Comparison of ENCODE assay signal across 8 cellular contexts in the genomic region with DNA sequence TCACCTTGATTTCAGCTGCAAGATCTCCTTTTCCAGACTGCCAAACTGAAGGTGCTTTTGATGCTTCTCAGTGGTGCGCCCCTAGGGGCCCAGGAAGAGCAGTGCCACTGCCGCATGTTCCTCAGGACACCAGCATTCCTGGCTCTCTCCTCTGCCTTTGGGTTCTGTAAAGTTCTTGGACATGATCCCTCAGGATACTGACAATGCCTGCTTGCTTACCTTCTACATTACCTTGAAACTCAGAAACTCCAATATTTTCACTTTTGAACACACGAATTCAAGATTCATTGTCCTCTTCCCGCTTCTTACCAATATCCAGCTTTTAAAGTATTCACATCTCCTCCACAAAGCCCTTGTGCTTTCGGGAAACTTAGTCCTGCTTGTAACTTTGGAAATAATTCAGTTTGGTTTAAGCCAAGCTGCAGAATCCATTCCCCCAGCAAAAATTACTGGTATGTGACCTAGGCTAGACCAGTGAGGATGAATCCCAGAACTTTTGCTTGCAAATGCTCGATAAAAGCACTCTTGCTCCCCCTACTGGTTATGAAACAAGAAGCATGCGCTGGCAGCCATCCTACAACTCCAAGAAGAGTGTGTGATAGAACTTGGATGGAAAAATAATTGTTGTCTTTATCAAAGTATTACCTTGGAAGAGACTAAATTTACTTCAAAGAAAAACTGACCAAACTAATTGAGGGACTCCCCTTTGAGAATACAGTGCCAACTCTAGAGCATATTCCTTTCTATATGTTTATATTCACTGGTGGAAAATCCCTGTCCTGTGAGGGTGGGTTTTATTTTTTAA. TPM values are rescaled to one million over a fixed set of nuclear protein-coding genes. Genes with fewer than 3 reads are reported as not detected.
DNase-seq lines count a peak whose midpoint lies in the region; ATAC-seq and TF ChIP-seq lines count a peak whose summit lies in the region.

No MANE protein-coding gene starts in this region.

- no peaks in the 10 kb centered on the region for H3K27me3 ChIP-seq in Caco-2 (replicated peaks; ENCODE audit: control insufficient read depth, insufficient read depth, low read length)

- intact Hi-C loops in Caco-2 (cut with micrococcal nuclease; ENCODE audit: unreplicated experiment) = loop anchor here (1.0 to 10.0 kb wide), 2 partner anchors 376 to 1180 kb away; no protein-coding TSS in a partner anchor

- no peaks in the 10 kb centered on the region for H3K9me3 ChIP-seq in Caco-2

- peak; percentile 56 to 86 for TF ChIP-seq CTCF in Caco-2 (IDR thresholded peaks at IDR 0.05; ENCODE audit: insufficient read depth in 1 of 2, low read depth in 1 of 2, low read length in 1 of 2, severe bottlenecking in 1 of 2, unreplicated experiment in 1 of 2)

- no peaks in the 10 kb centered on the region for H3K4me1 Mint-ChIP-seq in Caco-2 (ENCODE audit: low read depth, unreplicated experiment)
- peaks cover 29% of the 10 kb centered on the region for H3K4me1 Mint-ChIP-seq in activated CD4-positive, alpha-beta memory T cell treated with anti-CD3 and anti-CD28 coated beads, Interleukin-2, amount 10 ng/mL, durations not matched to agents 7 days and 5 days

- POLR2A ChIA-PET in Caco-2 (lab: Charles Lee) = no interaction called here
- POLR2A ChIA-PET in activated CD4-positive, alpha-beta memory T cell treated with anti-CD3 and anti-CD28 coated beads, Interleukin-2, amount 10 ng/mL, durations not matched to agents 7 days and 5 days (lab: Charles Lee) = interaction anchor here (1.3 kb wide), 1 partner anchor 44 kb away, joined by 3 read pairs; no protein-coding TSS in a partner anchor

- no peak overlapping the region for H3K4me3 Mint-ChIP-seq in Caco-2 (ENCODE audit: unreplicated experiment)
- H3K4me3 Mint-ChIP-seq in activated CD4-positive, alpha-beta memory T cell treated with anti-CD3 and anti-CD28 coated beads, Interleukin-2, amount 10 ng/mL, durations not matched to agents 7 days and 5 days = no peak overlapping the region

- H3K36me3 Mint-ChIP-seq in Caco-2 (ENCODE audit: insufficient read depth, unreplicated experiment) = no peaks in the 10 kb centered on the region
- H3K36me3 Mint-ChIP-seq in activated CD4-positive, alpha-beta memory T cell treated with anti-CD3 and anti-CD28 coated beads, Interleukin-2, amount 10 ng/mL, durations not matched to agents 7 days and 5 days (ENCODE audit: low read depth) = peaks cover 35% of the 10 kb centered on the region

- no peak overlapping the region for H3K27ac ChIP-seq in epithelial cell of prostate

- ATAC-seq in GM19328 (IDR thresholded peaks at IDR 0.05; ENCODE audit: unreplicated experiment) (peak; percentile 37), HG03432 (IDR thresholded peaks at IDR 0.05; ENCODE audit: unreplicated experiment) (peak; percentile 44)

- peaks cover 9% of the 10 kb centered on the region for H3K27me3 Mint-ChIP-seq in Caco-2 (ENCODE audit: insufficient read depth, unreplicated experiment)
- H3K27me3 Mint-ChIP-seq in activated CD4-positive, alpha-beta memory T cell treated with anti-CD3 and anti-CD28 coated beads, Interleukin-2, amount 10 ng/mL, durations not matched to agents 7 days and 5 days = no peaks in the 10 kb centered on the region

- no peaks in the 10 kb centered on the region for H3K9me3 Mint-ChIP-seq in Caco-2 (ENCODE audit: unreplicated experiment)
- H3K9me3 Mint-ChIP-seq in activated CD4-positive, alpha-beta memory T cell treated with anti-CD3 and anti-CD28 coated beads, Interleukin-2, amount 10 ng/mL, durations not matched to agents 7 days and 5 days = no peaks in the 10 kb centered on the region

- no TSS peak for BruUV-seq in Caco-2 (replicated peaks; lab: Mats Ljungman, UMichigan)

- DNase-seq in Caco-2 (peak; percentile 60 to 71), NCI-H510A (lab: John Stamatoyannopoulos, UW) (peak; percentile 5), epithelial cell of prostate (ENCODE audit: low read depth, low spot score) (peak; percentile 29), mucosa of gallbladder (ENCODE audit: low spot score) (peak; percentile 67), superior temporal gyrus (ENCODE audit: extremely low spot score) (peak; percentile 94)
- DNase-seq in activated CD4-positive, alpha-beta memory T cell treated with anti-CD3 and anti-CD28 coated beads, Interleukin-2, amount 10 ng/mL, durations not matched to agents 7 days and 5 days = peak; percentile 39

- H3K27ac Mint-ChIP-seq in Caco-2 (ENCODE audit: unreplicated experiment) = no peak overlapping the region
- peak overlapping the region; percentile 74 for H3K27ac Mint-ChIP-seq in activated CD4-positive, alpha-beta memory T cell treated with anti-CD3 and anti-CD28 coated beads, Interleukin-2, amount 10 ng/mL, durations not matched to agents 7 days and 5 days

- H3K36me3 ChIP-seq in Caco-2 (ENCODE audit: control insufficient read depth, insufficient read depth, low read length) = no peaks in the 10 kb centered on the region

- H3K4me1 ChIP-seq in Caco-2 = no peaks in the 10 kb centered on the region

- no peak overlapping the region for H3K4me3 ChIP-seq in Caco-2 (ENCODE audit: low read depth, low read length)

- CTCF ChIA-PET in Caco-2 (lab: Charles Lee) = interaction anchor here (0.9 to 1.9 kb wide), 4 partner anchors 11 to 773 kb away, joined by 3 to 6 read pairs (median 4); a partner anchor contains a TSS
- CTCF ChIA-PET in activated CD4-positive, alpha-beta memory T cell treated with anti-CD3 and anti-CD28 coated beads, Interleukin-2, amount 10 ng/mL, durations not matched to agents 7 days and 5 days (lab: Charles Lee) = interaction anchor here (0.7 to 2.6 kb wide), 12 partner anchors 9 to 724 kb away, joined by 3 to 10 read pairs (median 4); no protein-coding TSS in a partner anchor

RNA-seq across cellular contexts. Expression of a gene that starts 16.5 kb away (rescaled TPM):
- total RNA-seq in Caco-2 (2022) (not detected in 2 replicates), mucosa of gallbladder (not detected)
- under 1 TPM; 0.25 to 0.35 TPM for total RNA-seq in activated CD4-positive, alpha-beta memory T cell treated with anti-CD3 and anti-CD28 coated beads, Interleukin-2, amount 10 ng/mL, durations not matched to agents 7 days and 5 days

RNA-seq across cellular contexts. Expression of a gene that starts 51.2 kb away (rescaled TPM):
- total RNA-seq in Caco-2 (2022) (1.8 and 2.1 TPM in 2 replicates), mucosa of gallbladder (11.8 TPM)
- total RNA-seq in activated CD4-positive, alpha-beta memory T cell treated with anti-CD3 and anti-CD28 coated beads, Interleukin-2, amount 10 ng/mL, durations not matched to agents 7 days and 5 days = 100 to 1,000 TPM; 137 to 138 TPM

RNA-seq across cellular contexts. Expression of a gene that starts 54.4 kb away (rescaled TPM):
- 37.5 and 40.6 TPM in 2 replicates for total RNA-seq in Caco-2 (2022)
- 10 to 100 TPM; 53.5 to 55.2 TPM for total RNA-seq in activated CD4-positive, alpha-beta memory T cell treated with anti-CD3 and anti-CD28 coated beads, Interleukin-2, amount 10 ng/mL, durations not matched to agents 7 days and 5 days
- total RNA-seq in mucosa of gallbladder = 46.9 TPM

Comparison
In these comparisons a context has a peak if more than half of its experiments do, and no peak if none do; other contexts are left out.
1. DNase-seq: peak in every context shown above with its lines; median percentile 94 in superior temporal gyrus; 67 in mucosa of gallbladder; 66 in Caco-2; 39 in activated CD4-positive, alpha-beta memory T cell treated with anti-CD3 and anti-CD28 coated beads, Interleukin-2, amount 10 ng/mL, durations not matched to agents 7 days and 5 days; 29 in epithelial cell of prostate; 5 in NCI-H510A.
2. RNA of a gene that starts 51.2 kb away (total RNA-seq): 137 to 138 TPM in activated CD4-positive, alpha-beta memory T cell treated with anti-CD3 and anti-CD28 coated beads, Interleukin-2, amount 10 ng/mL, durations not matched to agents 7 days and 5 days; 11.8 TPM in mucosa of gallbladder (single experiment) and 1.8 to 2.1 TPM in Caco-2; every median in the first group is over 10 times any median in the second.